ENCODE assay signal across 29 cellular contexts in genomic region chr18:67612281-67612680, GRCh38.
"Had no signal": no experiment of that assay in that cellular context is flagged by ENCODE, and none has a peak within 500 bp of the region (broad histone marks: within the 10 kb centered on the region; RNA-seq: fewer than 3 reads in every experiment).

No MANE protein-coding gene starts in this region.

- H3K36me3 ChIP-seq: neural progenitor cell, ovary, right lobe of liver, sigmoid colon, stomach, thoracic aorta, thyroid gland, tibial nerve, upper lobe of right lung, uterus had no signal

- H3K4me3 ChIP-seq: neural progenitor cell, ovary, psoas muscle, right lobe of liver, sigmoid colon, stomach, thoracic aorta, thyroid gland, tibial nerve, upper lobe of right lung, uterus had no signal

- H3K27me3 Mint-ChIP-seq: progenitor cell of endocrine pancreas; stimulated activated memory B cell treated with anti-CD40 and anti-IgM and Interleukin-4, amounts not matched to agents 10 μg/mL and 1 μg/mL and 100 μg/mL, for 72 hours; stimulated activated naive CD8-positive, alpha-beta T cell treated with anti-CD3 and anti-CD28 coated beads, Interleukin-15, Interleukin-2, amounts not matched to agents 100 ng/mL and 50 ng/mL, for 24 hours had no signal

- ATAC-seq: naive thymus-derived CD4-positive, alpha-beta T cell; natural killer cell; psoas muscle; right cardiac atrium; right lobe of liver; stimulated activated memory B cell treated with anti-CD40 and anti-IgM and Interleukin-4, amounts not matched to agents 10 μg/mL and 1 μg/mL and 100 μg/mL, for 72 hours; upper lobe of right lung had no signal

- H3K4me1 Mint-ChIP-seq: naive thymus-derived CD4-positive, alpha-beta T cell; natural killer cell; neural progenitor cell; stimulated activated memory B cell treated with anti-CD40 and anti-IgM and Interleukin-4, amounts not matched to agents 10 μg/mL and 1 μg/mL and 100 μg/mL, for 72 hours had no signal

- H3K9me3 ChIP-seq: ovary, psoas muscle, right lobe of liver, sigmoid colon, stomach, thoracic aorta, thyroid gland, tibial nerve, upper lobe of right lung, uterus had no signal

- H3K27ac Mint-ChIP-seq: naive thymus-derived CD4-positive, alpha-beta T cell; natural killer cell; nephron; neural progenitor cell; progenitor cell of endocrine pancreas; stimulated activated memory B cell treated with anti-CD40 and anti-IgM and Interleukin-4, amounts not matched to agents 10 μg/mL and 1 μg/mL and 100 μg/mL, for 72 hours; stimulated activated naive CD8-positive, alpha-beta T cell treated with anti-CD3 and anti-CD28 coated beads, Interleukin-15, Interleukin-2, amounts not matched to agents 100 ng/mL and 50 ng/mL, for 24 hours; type B pancreatic cell had no signal

- H3K36me3 Mint-ChIP-seq: naive thymus-derived CD4-positive, alpha-beta T cell; natural killer cell; neural progenitor cell; stimulated activated memory B cell treated with anti-CD40 and anti-IgM and Interleukin-4, amounts not matched to agents 10 μg/mL and 1 μg/mL and 100 μg/mL, for 72 hours; type B pancreatic cell had no signal

- H3K9me3 Mint-ChIP-seq: nephron; neural progenitor cell; stimulated activated memory B cell treated with anti-CD40 and anti-IgM and Interleukin-4, amounts not matched to agents 10 μg/mL and 1 μg/mL and 100 μg/mL, for 72 hours; stimulated activated naive CD8-positive, alpha-beta T cell treated with anti-CD3 and anti-CD28 coated beads, Interleukin-15, Interleukin-2, amounts not matched to agents 100 ng/mL and 50 ng/mL, for 24 hours; type B pancreatic cell had no signal

- H3K4me1 ChIP-seq: neural progenitor cell, parathyroid adenoma, psoas muscle, right lobe of liver, stomach, thyroid gland, tibial nerve, upper lobe of right lung, uterus had no signal

- H3K27me3 ChIP-seq: neural progenitor cell, ovary, right lobe of liver, sigmoid colon, stomach, thyroid gland, tibial nerve, upper lobe of right lung, uterus had no signal

- DNase-seq: naive thymus-derived CD4-positive, alpha-beta T cell; natural killer cell; occipital lobe; ovary; posterior cingulate gyrus; psoas muscle; right cardiac atrium; right lobe of liver; sigmoid colon; small intestine; stimulated activated CD4-positive, alpha-beta T cell treated with anti-CD3 and anti-CD28 coated beads, Interleukin-12 subunit alpha, Interleukin-12 subunit beta, amount 100 ng/mL, for 4 hours; stimulated activated CD4-positive, alpha-beta T cell treated with anti-CD3 and anti-CD28 coated beads, Interleukin-1b, Interleukin-23, amount 100 ng/mL, for 48 hours; stimulated activated CD4-positive, alpha-beta T cell treated with anti-CD3 and anti-CD28 coated beads, Interleukin-4, amount 100 ng/mL, for 1 hour; stimulated activated CD4-positive, alpha-beta T cell treated with anti-CD3 and anti-CD28 coated beads, Interleukin-4, amount 100 ng/mL, for 4 hours; stimulated activated CD8-positive, alpha-beta memory T cell treated with anti-CD3 and anti-CD28 coated beads, Interleukin-4, amount 100 ng/mL, for 48 hours; stimulated activated naive CD4-positive, alpha-beta T cell treated with Interleukin-2 at 50 U/mL for 16 hours; stomach; thyroid gland; upper lobe of right lung; uterus had no signal

- H3K4me3 Mint-ChIP-seq: naive thymus-derived CD4-positive, alpha-beta T cell; natural killer cell; nephron; neural progenitor cell; stimulated activated memory B cell treated with anti-CD40 and anti-IgM and Interleukin-4, amounts not matched to agents 10 μg/mL and 1 μg/mL and 100 μg/mL, for 72 hours; stimulated activated naive CD8-positive, alpha-beta T cell treated with anti-CD3 and anti-CD28 coated beads, Interleukin-15, Interleukin-2, amounts not matched to agents 100 ng/mL and 50 ng/mL, for 24 hours; type B pancreatic cell had no signal

- H3K27ac ChIP-seq: neural progenitor cell, ovary, parathyroid adenoma, psoas muscle, right lobe of liver, sigmoid colon, stomach, thoracic aorta, thyroid gland, tibial nerve, upper lobe of right lung, uterus had no signal
